In genomic region chr1:153546371-153546770, GRCh38 we compare ENCODE assay signal across 1 cellular context.
TF ChIP-seq lines count a peak whose summit lies in the region.

No MANE protein-coding gene starts in this region.

TF ChIP-seq in H1, 55 proteins besides CTCF, POLR2A, EP300 and RAD21:
- TF ChIP-seq KDM5A (IDR thresholded peaks at IDR 0.05; ENCODE audit: low read length) (no peak), POU5F1 (IDR thresholded peaks at IDR 0.05; ENCODE audit: low read depth, low read length) (no peak), KDM4A (IDR thresholded peaks at IDR 0.05; ENCODE audit: low read depth, low read length, severe bottlenecking) (no peak), CBX5 (IDR thresholded peaks at IDR 0.05; ENCODE audit: low read depth, low read length) (no peak), TAF7 (optimal IDR thresholded peaks at IDR 0.05; ENCODE audit: borderline replicate concordance, low read depth, low read length) (no peak), MAX (IDR thresholded peaks at IDR 0.05) (no peak)
